ENCODE assay signal across 8 cellular contexts in genomic region chr19:40802300-40803169, GRCh38. TPM values are rescaled to one million over a fixed set of nuclear protein-coding genes. Genes with fewer than 3 reads are reported as not detected.
DNase-seq lines count a peak whose midpoint lies in the region; ATAC-seq and TF ChIP-seq lines count a peak whose summit lies in the region.

No MANE protein-coding gene starts in this region.

- peaks cover 69% of the 10 kb centered on the region for H3K4me1 Mint-ChIP-seq in T-helper 2 cell treated with Interferon-gamma antibody and Interleukin-4, amounts not matched to agents 5 μg/mL and 100 μg/mL, for 36 hours (ENCODE audit: low read depth)

- no peaks in the 10 kb centered on the region for H3K27me3 ChIP-seq in thoracic aorta (replicated peaks; ENCODE audit: insufficient read depth)

- H3K36me3 Mint-ChIP-seq in T-helper 2 cell treated with Interferon-gamma antibody and Interleukin-4, amounts not matched to agents 5 μg/mL and 100 μg/mL, for 36 hours (ENCODE audit: low read depth): peaks cover 58% of the 10 kb centered on the region

- peak overlapping the region; percentile 18 for H3K27ac ChIP-seq in angular gyrus (ENCODE audit: low read depth, low read length)
- H3K27ac ChIP-seq in thoracic aorta: peak overlapping the region; percentile 55 to 84

- H3K4me3 ChIP-seq in thoracic aorta: peak overlapping the region; percentile 91

- DNase-seq in T-helper 2 cell treated with Interferon-gamma antibody and Interleukin-4, amounts not matched to agents 5 μg/mL and 100 μg/mL, for 36 hours (ENCODE audit: low spot score): no peak
- no peak for DNase-seq in T-helper 2 cell
- peak; percentile 74 to 83 for DNase-seq in left colon
- DNase-seq in thoracic aorta (ENCODE audit: low spot score): no peak
- no peak for DNase-seq in stimulated activated CD4-positive, alpha-beta T cell treated with anti-CD3 and anti-CD28 coated beads, Interleukin-4, amount 100 ng/mL, for 4 hours
- no peak for DNase-seq in effector CD4-positive, alpha-beta T cell

- no peaks in the 10 kb centered on the region for H3K9me3 ChIP-seq in thoracic aorta

- peak overlapping the region; percentile 95 for H3K4me3 Mint-ChIP-seq in T-helper 2 cell treated with Interferon-gamma antibody and Interleukin-4, amounts not matched to agents 5 μg/mL and 100 μg/mL, for 36 hours

- no peak for TF ChIP-seq CTCF in thoracic aorta (IDR thresholded peaks at IDR 0.05)

- H3K9me3 Mint-ChIP-seq in T-helper 2 cell treated with Interferon-gamma antibody and Interleukin-4, amounts not matched to agents 5 μg/mL and 100 μg/mL, for 36 hours: no peaks in the 10 kb centered on the region

- peaks cover 54 to 83% of the 10 kb centered on the region in 2 donors for H3K4me1 ChIP-seq in thoracic aorta (ENCODE audit: control insufficient read depth in 1 of 2, low read depth in 2 of 2)

- H3K27ac Mint-ChIP-seq in T-helper 2 cell treated with Interferon-gamma antibody and Interleukin-4, amounts not matched to agents 5 μg/mL and 100 μg/mL, for 36 hours: peak overlapping the region; percentile 92

- H3K27me3 Mint-ChIP-seq in T-helper 2 cell treated with Interferon-gamma antibody and Interleukin-4, amounts not matched to agents 5 μg/mL and 100 μg/mL, for 36 hours (ENCODE audit: low read depth): no peaks in the 10 kb centered on the region

- peak; percentile 35 for ATAC-seq in left colon
- no peak for ATAC-seq in thoracic aorta (ENCODE audit: insufficient number of reproducible peaks, low FRiP score, low read depth)
- ATAC-seq in GM21381 (IDR thresholded peaks at IDR 0.05; ENCODE audit: unreplicated experiment): no peak

- peaks cover 3% of the 10 kb centered on the region for H3K36me3 ChIP-seq in thoracic aorta

- intact Hi-C loops in left colon (cut with DNase I, micrococcal nuclease): no loop called here

RNA-seq across cellular contexts. Expression of gene EGLN2, which starts 3.5 kb away (rescaled TPM):
- 10 to 100 TPM; 95.3 to 96.9 TPM for total RNA-seq in left colon
- total RNA-seq in thoracic aorta: 100 to 1,000 TPM; 113 to 127 TPM

RNA-seq across cellular contexts. Expression of gene RAB4B, which starts 24.5 kb away (rescaled TPM):
- 10 to 100 TPM; 65.9 to 67.9 TPM for total RNA-seq in left colon
- 10 to 100 TPM; 37.9 to 38.2 TPM for total RNA-seq in thoracic aorta

RNA-seq across cellular contexts. Expression of gene MIA, which starts 27.2 kb away (rescaled TPM):
- total RNA-seq in left colon (1 to 10 TPM in 1 of 2 donors, not detected in 1; 1.7 TPM), thoracic aorta (not detected)

RNA-seq across cellular contexts. Expression of gene CYP2A6, which starts 47.7 kb away (rescaled TPM):
- total RNA-seq in left colon (not detected), thoracic aorta (not detected)

RNA-seq across cellular contexts. Expression of gene SNRPA, which starts 51.5 kb away (rescaled TPM):
- total RNA-seq in left colon: 10 to 100 TPM; 43.4 to 68.0 TPM
- 100 to 1,000 TPM in 1 of 2 donors, 10 to 100 TPM in 1; 40.4 to 107 TPM for total RNA-seq in thoracic aorta

Comparison
In these comparisons a context has a peak if more than half of its experiments do, and no peak if none do; other contexts are left out.
1. DNase-seq: peak in left colon (2 of 2); none in T-helper 2 cell treated with Interferon-gamma antibody and Interleukin-4, amounts not matched to agents 5 μg/mL and 100 μg/mL, for 36 hours (single experiment), T-helper 2 cell (0 of 5), thoracic aorta (single experiment), stimulated activated CD4-positive, alpha-beta T cell treated with anti-CD3 and anti-CD28 coated beads, Interleukin-4, amount 100 ng/mL, for 4 hours (0 of 2) and effector CD4-positive, alpha-beta T cell (single experiment).